ENCODE assay signal across 14 cellular contexts in the genomic region with DNA sequence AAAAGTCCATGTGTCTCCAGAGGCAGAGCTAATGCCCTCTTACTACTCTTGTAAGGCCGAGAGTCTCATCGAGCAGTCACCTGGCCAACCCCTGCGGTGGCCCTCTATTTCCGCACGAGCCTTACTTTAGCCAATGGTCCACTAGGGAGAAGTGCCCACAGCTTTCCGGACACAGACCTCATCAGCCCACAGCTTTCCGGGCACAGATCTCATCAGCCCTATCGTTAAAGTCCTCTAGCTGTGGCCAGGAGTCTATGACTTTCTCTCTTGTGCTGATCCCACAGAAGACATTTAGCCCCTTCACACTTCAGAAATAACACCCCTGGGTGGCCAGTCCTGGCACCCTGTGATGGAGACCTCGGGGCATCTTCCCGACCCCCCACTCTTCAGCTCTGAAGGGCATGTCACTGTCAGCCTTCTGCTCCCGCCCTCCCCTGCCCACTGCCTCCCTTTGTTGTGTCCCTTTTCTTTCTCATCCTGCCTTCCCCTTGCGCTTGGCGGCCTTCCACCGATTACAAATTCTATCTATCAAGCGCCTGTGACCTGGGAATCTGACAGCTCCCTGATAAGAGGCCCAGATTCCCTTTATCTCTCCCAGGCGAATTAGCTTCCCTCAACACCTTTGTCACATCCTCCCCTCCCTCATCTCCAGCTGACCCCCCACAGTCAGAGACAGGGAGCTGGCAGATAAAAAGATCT.
"Had no signal": no experiment of that assay in that cellular context is flagged by ENCODE, and none has a peak within 500 bp of the region (broad histone marks: within the 10 kb centered on the region; RNA-seq: fewer than 3 reads in every experiment).

No MANE protein-coding gene starts in this region.

- H3K4me3 ChIP-seq: gastroesophageal sphincter, suprapubic skin, upper lobe of right lung had no signal

- H3K27ac ChIP-seq: gastroesophageal sphincter, suprapubic skin, upper lobe of right lung had no signal

- DNase-seq: activated CD4-positive, alpha-beta T cell treated with anti-CD3 and anti-CD28 coated beads for 4 hours; activated CD8-positive, alpha-beta memory T cell treated with anti-CD3 and anti-CD28 coated beads, Interleukin-2, amount 50 U/mL, for 4 hours; activated CD8-positive, alpha-beta T cell treated with anti-CD3 and anti-CD28 coated beads for 36 hours; activated naive CD4-positive, alpha-beta T cell treated with anti-CD3 and anti-CD28 coated beads, Interleukin-2, amount 10 ng/mL, durations not matched to agents 7 days and 5 days; effector memory CD8-positive, alpha-beta T cell; naive B cell; stimulated activated CD4-positive, alpha-beta T cell treated with anti-CD3 and anti-CD28 coated beads, Interleukin-4, amount 100 ng/mL, for 1 hour; stimulated activated CD8-positive, alpha-beta memory T cell treated with anti-CD3 and anti-CD28 coated beads, Interleukin-4, amount 100 ng/mL, for 48 hours; stimulated activated naive CD8-positive, alpha-beta T cell treated with anti-CD3 and anti-CD28 coated beads, Interleukin-15, Interleukin-2, amounts not matched to agents 100 U/mL and 50 U/mL, for 24 hours; upper lobe of right lung had no signal

- H3K27ac Mint-ChIP-seq: activated CD8-positive, alpha-beta T cell treated with anti-CD3 and anti-CD28 coated beads for 36 hours; activated naive CD4-positive, alpha-beta T cell treated with anti-CD3 and anti-CD28 coated beads, Interleukin-2, amount 10 ng/mL, durations not matched to agents 7 days and 5 days; mesothelial cell of epicardium; T-helper 2 cell treated with Interferon-gamma antibody and Interleukin-4, amounts not matched to agents 5 μg/mL and 100 μg/mL, for 36 hours had no signal

- ATAC-seq: activated CD8-positive, alpha-beta T cell treated with anti-CD3 and anti-CD28 coated beads for 36 hours; effector memory CD8-positive, alpha-beta T cell; gastroesophageal sphincter; stimulated activated naive CD8-positive, alpha-beta T cell treated with anti-CD3 and anti-CD28 coated beads, Interleukin-15, Interleukin-2, amounts not matched to agents 100 U/mL and 50 U/mL, for 24 hours; upper lobe of right lung had no signal

- H3K9me3 ChIP-seq: gastroesophageal sphincter, suprapubic skin, upper lobe of right lung had no signal

- H3K36me3 Mint-ChIP-seq: activated naive CD4-positive, alpha-beta T cell treated with anti-CD3 and anti-CD28 coated beads, Interleukin-2, amount 10 ng/mL, durations not matched to agents 7 days and 5 days; naive B cell had no signal

- H3K27me3 ChIP-seq: gastroesophageal sphincter, suprapubic skin, upper lobe of right lung had no signal

- H3K4me3 Mint-ChIP-seq: activated CD8-positive, alpha-beta T cell treated with anti-CD3 and anti-CD28 coated beads for 36 hours; activated naive CD4-positive, alpha-beta T cell treated with anti-CD3 and anti-CD28 coated beads, Interleukin-2, amount 10 ng/mL, durations not matched to agents 7 days and 5 days; effector memory CD8-positive, alpha-beta T cell; mesothelial cell of epicardium; naive B cell; T-helper 2 cell treated with Interferon-gamma antibody and Interleukin-4, amounts not matched to agents 5 μg/mL and 100 μg/mL, for 36 hours had no signal

- H3K9me3 Mint-ChIP-seq: activated CD8-positive, alpha-beta T cell treated with anti-CD3 and anti-CD28 coated beads for 36 hours; activated naive CD4-positive, alpha-beta T cell treated with anti-CD3 and anti-CD28 coated beads, Interleukin-2, amount 10 ng/mL, durations not matched to agents 7 days and 5 days; effector memory CD8-positive, alpha-beta T cell; mesothelial cell of epicardium; naive B cell; T-helper 2 cell treated with Interferon-gamma antibody and Interleukin-4, amounts not matched to agents 5 μg/mL and 100 μg/mL, for 36 hours had no signal

- H3K27me3 Mint-ChIP-seq: activated CD8-positive, alpha-beta T cell treated with anti-CD3 and anti-CD28 coated beads for 36 hours; naive B cell had no signal
